ENCODE assay signal across 14 cellular contexts in the genomic region with DNA sequence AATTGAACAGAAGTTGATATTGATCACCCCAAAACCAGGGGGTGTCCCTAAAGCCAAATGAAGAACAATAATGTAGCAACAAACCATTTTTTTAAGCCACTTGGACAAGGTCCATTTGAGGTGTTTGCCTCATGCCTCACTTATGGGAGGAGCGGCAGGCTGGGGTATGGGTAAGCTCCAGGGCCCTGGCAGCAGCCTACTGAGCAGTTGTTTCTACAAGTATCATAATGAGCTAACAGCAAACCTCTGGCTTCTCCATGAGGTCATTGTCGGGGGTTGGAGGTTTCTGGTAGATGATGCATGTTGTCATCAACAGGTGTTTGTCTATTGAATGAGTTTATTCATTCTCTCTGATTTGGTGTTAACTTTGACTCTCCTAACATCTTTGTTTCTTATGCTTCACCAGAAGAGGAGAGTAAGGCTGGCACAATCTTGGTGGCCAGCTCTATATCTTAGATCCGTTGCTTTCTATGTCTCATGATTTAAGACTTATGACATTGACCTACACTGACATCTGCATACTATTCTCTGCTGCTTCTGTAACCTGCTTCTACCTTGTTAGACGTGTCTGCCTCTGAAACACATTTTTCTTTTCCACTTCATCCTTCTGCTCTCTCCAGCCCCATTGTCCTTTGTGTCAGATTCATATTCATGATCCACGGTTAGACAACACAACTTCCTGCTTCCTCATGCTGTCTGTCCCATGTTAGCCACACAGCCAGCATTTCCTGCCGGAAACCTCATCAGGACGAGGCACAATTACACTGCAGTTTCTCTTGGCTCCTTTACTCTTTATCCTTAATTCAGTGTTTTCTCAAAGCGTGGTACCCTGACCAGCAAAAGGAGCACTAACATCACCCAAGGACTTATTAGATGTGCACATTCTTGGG.
DNase-seq lines count a peak whose midpoint lies in the region; ATAC-seq and TF ChIP-seq lines count a peak whose summit lies in the region.
"Had no signal": no experiment of that assay in that cellular context is flagged by ENCODE, and none has a peak within 500 bp of the region (broad histone marks: within the 10 kb centered on the region; RNA-seq: fewer than 3 reads in every experiment).

No MANE protein-coding gene starts in this region.

- no peaks in the 10 kb centered on the region for H3K79me2 ChIP-seq in DND-41 (ENCODE audit: insufficient read depth, low read length)

- H3K36me3 ChIP-seq in BLaER1 treated with 17β-estradiol and CSF1 and Interleukin-3, amounts not matched to agents 10 nM and 100 nM: no peaks in the 10 kb centered on the region
- H3K36me3 ChIP-seq in DND-41 (ENCODE audit: insufficient read depth, low read length): no peaks in the 10 kb centered on the region
- no peaks in the 10 kb centered on the region for H3K36me3 ChIP-seq in left lung

- no peak overlapping the region for H3K4me3 ChIP-seq in BLaER1 treated with 17β-estradiol and CSF1 and Interleukin-3, amounts not matched to agents 10 nM and 100 nM
- H3K4me3 ChIP-seq in DND-41 (ENCODE audit: low read depth in 1 of 2, low read length in 2 of 2): no peak overlapping the region
- H3K4me3 ChIP-seq in left lung: no peak overlapping the region
- H3K4me3 ChIP-seq: skin epidermis had no signal

- H3K9ac ChIP-seq in BLaER1 treated with 17β-estradiol and CSF1 and Interleukin-3, amounts not matched to agents 10 nM and 100 nM: 0 out of 22 replicates have a peak overlapping the region, but pooled peaks of 1 of the 11 experiments have one; percentile 8
- H3K9ac ChIP-seq in DND-41 (ENCODE audit: low read depth, low read length): no peak overlapping the region

- DNase-seq in DND-41 (no peak), NCI-H69 (lab: John Stamatoyannopoulos, UW) (peak; percentile 12), epithelial cell of prostate (ENCODE audit: low read depth, low spot score) (no peak), mesenteric fat pad (ENCODE audit: low spot score) (no peak), NCI-H2227 treated with DMSO at 0.1 percent for 48 hours (lab: John Stamatoyannopoulos, UW) (no peak), left lung (no peak), NCI-H510A (lab: John Stamatoyannopoulos, UW) (no peak)
- DNase-seq: activated B cell treated with CpG ODN at 0.5 μM for 24 hours; activated T-cell treated with anti-CD3 and anti-CD28 coated beads, Interleukin-2, amount 50 U/mL, for 4 hours; CD8-positive, alpha-beta T cell; HFFc6; NCI-H2107 had no signal

- peaks cover 10 to 15% (median 12%) of the 10 kb centered on the region in 10 experiments for H3K4me1 ChIP-seq in BLaER1 treated with 17β-estradiol and CSF1 and Interleukin-3, amounts not matched to agents 10 nM and 100 nM
- H3K4me1 ChIP-seq in DND-41 (ENCODE audit: insufficient read depth, low read length) (no peaks in the 10 kb centered on the region; the same call in 1 of the 2 replicates), left lung (peaks cover 0 to 11% of the 10 kb centered on the region in 2 donors)

- ATAC-seq in DND-41 (ENCODE audit: insufficient read depth, low read depth) (no peak), left lung (no peak)
- ATAC-seq: activated T-cell treated with anti-CD3 and anti-CD28 coated beads, Interleukin-2, amount 50 U/mL, for 4 hours; CD8-positive, alpha-beta T cell had no signal

- peak overlapping the region; percentile 20 to 65 (median 52); a peak in 21 of 22 replicates for H3K4me2 ChIP-seq in BLaER1 treated with 17β-estradiol and CSF1 and Interleukin-3, amounts not matched to agents 10 nM and 100 nM
- no peak overlapping the region for H3K4me2 ChIP-seq in DND-41 (ENCODE audit: insufficient read depth, low read length)

- intact Hi-C loops in left lung (cut with DNase I): no loop called here

- no peaks in the 10 kb centered on the region for H3K27me3 ChIP-seq in BLaER1 treated with 17β-estradiol and CSF1 and Interleukin-3, amounts not matched to agents 10 nM and 100 nM
- peaks cover 8% of the 10 kb centered on the region for H3K27me3 ChIP-seq in DND-41 (ENCODE audit: insufficient read depth, low read length, poor library complexity)
- H3K27me3 ChIP-seq in left lung: no peaks in the 10 kb centered on the region

- no peaks in the 10 kb centered on the region for H3K9me3 ChIP-seq in BLaER1 treated with 17β-estradiol and CSF1 and Interleukin-3, amounts not matched to agents 10 nM and 100 nM (replicated peaks in 1 of 11)
- H3K9me3 ChIP-seq in DND-41 (ENCODE audit: insufficient read depth, low read length, severe bottlenecking): no peaks in the 10 kb centered on the region
- H3K9me3 ChIP-seq in left lung: no peaks in the 10 kb centered on the region

- 0 out of 2 replicates have a peak overlapping the region, but pooled peaks have one; percentile 51 for H2AFZ ChIP-seq in DND-41 (ENCODE audit: low read depth, low read length)

- H4K20me1 ChIP-seq in BLaER1 treated with 17β-estradiol and CSF1 and Interleukin-3, amounts not matched to agents 10 nM and 100 nM: no peaks in the 10 kb centered on the region
- H4K20me1 ChIP-seq in DND-41 (ENCODE audit: insufficient read depth, low read length): no peaks in the 10 kb centered on the region

- TF ChIP-seq CTCF in DND-41 (IDR thresholded peaks at IDR 0.05; ENCODE audit: borderline replicate concordance, extremely low read depth, low read length, poor library complexity, severe bottlenecking) (no peak), left lung (IDR thresholded peaks at IDR 0.05) (no peak)

- H3K27ac ChIP-seq in BLaER1 treated with 17β-estradiol and CSF1 and Interleukin-3, amounts not matched to agents 10 nM and 100 nM: peak overlapping the region in 6 of 11 experiments; percentile 35 to 56 (median 42); a peak in 10 of 22 replicates
- H3K27ac ChIP-seq in DND-41 (ENCODE audit: low read length): no peak overlapping the region
- peak overlapping the region; percentile 18 for H3K27ac ChIP-seq in epithelial cell of prostate
- H3K27ac ChIP-seq in left lung: no peak overlapping the region
- H3K27ac ChIP-seq: skin epidermis had no signal

Comparison
In these comparisons a context has a peak if more than half of its experiments do, and no peak if none do; other contexts are left out.
1. H3K27ac ChIP-seq: peak in BLaER1 treated with 17β-estradiol and CSF1 and Interleukin-3, amounts not matched to agents 10 nM and 100 nM (6 of 11) and epithelial cell of prostate (single experiment); none in DND-41 (single experiment) and left lung (0 of 2).